Comparison of ENCODE assay signal across 14 cellular contexts in the genomic region with DNA sequence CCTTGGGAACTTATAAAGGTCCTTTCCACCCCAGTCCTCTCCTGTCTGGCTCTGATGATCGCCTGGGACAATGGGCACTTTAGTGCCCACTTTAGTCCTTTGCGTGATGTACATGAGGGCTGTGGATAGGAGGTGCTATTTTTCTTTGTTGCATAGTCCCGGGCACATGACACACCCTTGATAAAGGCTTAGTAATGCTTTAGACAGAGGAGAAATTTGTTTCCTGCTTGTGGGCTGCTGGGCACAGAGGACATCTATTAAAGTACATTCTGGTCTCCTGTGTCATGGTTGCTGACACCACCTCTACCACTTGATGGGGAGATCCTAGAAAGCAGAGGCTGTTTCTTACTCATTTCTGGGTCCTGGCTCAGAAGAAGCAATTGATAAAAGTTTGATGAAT. TPM values are rescaled to one million over a fixed set of nuclear protein-coding genes. Genes with fewer than 3 reads are reported as not detected.
DNase-seq lines count a peak whose midpoint lies in the region; ATAC-seq and TF ChIP-seq lines count a peak whose summit lies in the region.
"Had no signal": no experiment of that assay in that cellular context is flagged by ENCODE, and none has a peak within 500 bp of the region (broad histone marks: within the 10 kb centered on the region; RNA-seq: fewer than 3 reads in every experiment).

No MANE protein-coding gene starts in this region.

- TF ChIP-seq CTCF in BJ (IDR thresholded peaks at IDR 0.05; ENCODE audit: insufficient read depth, low read depth, low read length), result peak; percentile 8; the same call in 1 of the 2 replicates

- ATAC-seq in activated T-helper 17 cell treated with anti-CD3 and anti-CD28 coated beads, Interleukin-2, amount 50 U/mL, for 72 hours (replicated peaks), result peak; percentile 65
- ATAC-seq in GM21367 (IDR thresholded peaks at IDR 0.05; ENCODE audit: unreplicated experiment) (no peak), GM18511 (IDR thresholded peaks at IDR 0.05; ENCODE audit: unreplicated experiment) (no peak)

- no peaks in the 10 kb centered on the region for H3K4me1 Mint-ChIP-seq in activated T-helper 17 cell treated with anti-CD3 and anti-CD28 coated beads, Interleukin-2, amount 50 U/mL, for 72 hours

- H3K9me3 Mint-ChIP-seq in activated T-helper 17 cell treated with anti-CD3 and anti-CD28 coated beads, Interleukin-2, amount 50 U/mL, for 72 hours, result no peaks in the 10 kb centered on the region

- H3K36me3 Mint-ChIP-seq in activated T-helper 17 cell treated with anti-CD3 and anti-CD28 coated beads, Interleukin-2, amount 50 U/mL, for 72 hours (ENCODE audit: low read depth), result peaks cover 37% of the 10 kb centered on the region

- CTCF ChIA-PET in BJ (lab: Yijun Ruan, JAX), result no interaction called here

- no peak overlapping the region for H3K4me3 Mint-ChIP-seq in activated T-helper 17 cell treated with anti-CD3 and anti-CD28 coated beads, Interleukin-2, amount 50 U/mL, for 72 hours

- H3K27ac Mint-ChIP-seq in activated T-helper 17 cell treated with anti-CD3 and anti-CD28 coated beads, Interleukin-2, amount 50 U/mL, for 72 hours, result peak overlapping the region; percentile 15

- POLR2A ChIA-PET in BJ (lab: Charles Lee), result no interaction called here

- DNase-seq in BJ (ENCODE audit: low read depth), result peak; percentile 22
- peak; percentile 64 for DNase-seq in HPDE6-E6E7 (ENCODE audit: extremely low spot score)
- peak; percentile 54 for DNase-seq in iris pigment epithelial cell (ENCODE audit: low read depth)
- no peak for DNase-seq in NCI-H748 (lab: John Stamatoyannopoulos, UW; ENCODE audit: unreplicated experiment)
- no peak for DNase-seq in NCI-H1105 treated with DMSO at 0.1 percent for 48 hours (lab: John Stamatoyannopoulos, UW)
- DNase-seq: effector memory CD4-positive, alpha-beta T cell; GOT3; islet precursor cell; NK-92 treated with Interleukin-12 subunit alpha and Interleukin-12 subunit beta, amount 100 ng/mL, for 24 hours; occipital lobe had no signal

- H3K36me3 ChIP-seq in BJ (ENCODE audit: control insufficient read depth, insufficient read depth, low read length), result peaks cover 14% of the 10 kb centered on the region

- no peaks in the 10 kb centered on the region for H3K27me3 Mint-ChIP-seq in activated T-helper 17 cell treated with anti-CD3 and anti-CD28 coated beads, Interleukin-2, amount 50 U/mL, for 72 hours

- H3K4me3 ChIP-seq in BJ (ENCODE audit: low read depth, low read length), result no peak overlapping the region
- H3K4me3 ChIP-seq: tibial artery had no signal

- peaks cover 1% of the 10 kb centered on the region; the same call in 1 of the 2 replicates for H3K27me3 ChIP-seq in BJ (ENCODE audit: control insufficient read depth, insufficient read depth, low read length)

RNA-seq across cellular contexts. Expression of gene KNCN, which starts 5.4 kb away (rescaled TPM):
- not detected in 2 replicates for polyA plus RNA-seq in BJ (2011; rRNA removed)
- not detected in 2 replicates for polyA minus RNA-seq in BJ (2011; rRNA and poly(A)+ RNA removed)
- not detected for total RNA-seq in activated T-helper 17 cell treated with anti-CD3 and anti-CD28 coated beads, Interleukin-2, amount 50 U/mL, for 72 hours
- total RNA-seq: occipital lobe had no signal

RNA-seq across cellular contexts. Expression of gene MKNK1, which starts 47.2 kb away (rescaled TPM):
- 25.7 and 30.1 TPM in 2 replicates for polyA plus RNA-seq in BJ (2011; rRNA removed)
- polyA minus RNA-seq in BJ (2011; rRNA and poly(A)+ RNA removed), result 16.2 and 18.8 TPM in 2 replicates
- 10 to 100 TPM; 59.2 to 83.7 TPM for total RNA-seq in activated T-helper 17 cell treated with anti-CD3 and anti-CD28 coated beads, Interleukin-2, amount 50 U/mL, for 72 hours

RNA-seq across cellular contexts. Expression of gene MOB3C, which starts 59.8 kb away (rescaled TPM):
- 10.4 and 11.6 TPM in 2 replicates for polyA plus RNA-seq in BJ (2011; rRNA removed)
- 6.8 and 8.9 TPM in 2 replicates for polyA minus RNA-seq in BJ (2011; rRNA and poly(A)+ RNA removed)
- 10 to 100 TPM; 13.7 to 20.9 TPM for total RNA-seq in activated T-helper 17 cell treated with anti-CD3 and anti-CD28 coated beads, Interleukin-2, amount 50 U/mL, for 72 hours

Comparison
In these comparisons a context has a peak if more than half of its experiments do, and no peak if none do; other contexts are left out.
1. DNase-seq: peak in BJ (single experiment), HPDE6-E6E7 (single experiment) and iris pigment epithelial cell (single experiment); none in NCI-H748 (single experiment) and NCI-H1105 treated with DMSO at 0.1 percent for 48 hours (single experiment).